Comparison of ENCODE assay signal across 25 cellular contexts in genomic region chr3:130543322-130543721, GRCh38. TPM values are rescaled to one million over a fixed set of nuclear protein-coding genes. Genes with fewer than 3 reads are reported as not detected.
"Had no signal": no experiment of that assay in that cellular context is flagged by ENCODE, and none has a peak within 500 bp of the region (broad histone marks: within the 10 kb centered on the region; RNA-seq: fewer than 3 reads in every experiment).

No MANE protein-coding gene starts in this region.

- H3K27ac ChIP-seq: breast epithelium, colonic mucosa, dorsolateral prefrontal cortex, esophagus squamous epithelium, gastrocnemius medialis, sigmoid colon had no signal

- DNase-seq: activated CD4-positive, alpha-beta T cell treated with anti-CD3 and anti-CD28 coated beads for 4 hours; activated CD4-positive, alpha-beta T cell treated with anti-CD3 and anti-CD28 coated beads, Interleukin-2, amount 50 U/mL, for 48 hours; activated CD4-positive, CD25-positive, alpha-beta regulatory T cell; activated CD8-positive, alpha-beta memory T cell treated with anti-CD3 and anti-CD28 coated beads, Interleukin-2, amount 50 U/mL, for 48 hours; activated naive CD4-positive, alpha-beta T cell treated with Interleukin-2 at 50 U/mL for 16 hours; activated naive CD8-positive, alpha-beta T cell treated with anti-CD3 and anti-CD28 coated beads for 36 hours; activated T-cell treated with anti-CD3 and anti-CD28 coated beads, Interleukin-2, amount 50 U/mL, for 4 hours; colonic mucosa; dorsolateral prefrontal cortex; effector memory CD8-positive, alpha-beta T cell; esophagus squamous epithelium; gastrocnemius medialis; hypothalamus; left ventricle myocardium superior; mammary epithelial cell; natural killer cell; retina; sigmoid colon; stimulated activated CD4-positive, alpha-beta T cell treated with anti-CD3 and anti-CD28 coated beads, Interleukin-15, amount 100 ng/mL, for 24 hours had no signal

- FAIRE-seq: endothelial cell of umbilical vein, islet of Langerhans had no signal

- H3K4me1 ChIP-seq: breast epithelium, colonic mucosa, esophagus squamous epithelium, gastrocnemius medialis had no signal

- H3K36me3 ChIP-seq: breast epithelium, colonic mucosa, esophagus squamous epithelium, gastrocnemius medialis, sigmoid colon had no signal

- H3K4me2 ChIP-seq: smooth muscle cell had no signal

- H3K9me3 ChIP-seq: breast epithelium, colonic mucosa, esophagus squamous epithelium, gastrocnemius medialis, sigmoid colon had no signal

- H3K4me3 ChIP-seq: breast epithelium, colonic mucosa, dorsolateral prefrontal cortex, esophagus squamous epithelium, gastrocnemius medialis, sigmoid colon, smooth muscle cell had no signal

- ATAC-seq: activated T-cell treated with anti-CD3 and anti-CD28 coated beads, Interleukin-2, amount 50 U/mL, for 4 hours; effector memory CD8-positive, alpha-beta T cell; gastrocnemius medialis; left ventricle myocardium superior; natural killer cell; stimulated activated memory B cell treated with anti-CD40 and anti-IgM and Interleukin-4, amounts not matched to agents 10 μg/mL and 1 μg/mL and 100 μg/mL, for 72 hours had no signal

- H3K27me3 ChIP-seq: breast epithelium, colonic mucosa, esophagus squamous epithelium, gastrocnemius medialis, sigmoid colon had no signal

RNA-seq across cellular contexts. Expression of gene COL6A6, which starts 26.3 kb away (rescaled TPM):
- total RNA-seq: activated CD8-positive, alpha-beta memory T cell treated with anti-CD3 and anti-CD28 coated beads for 36 hours; activated naive CD8-positive, alpha-beta T cell treated with anti-CD3 and anti-CD28 coated beads for 36 hours; activated T-cell treated with anti-CD3 and anti-CD28 coated beads, Interleukin-2, amount 50 U/mL, for 4 hours; colonic mucosa; endothelial cell of umbilical vein; mammary epithelial cell; natural killer cell had no signal
- polyA plus RNA-seq: endothelial cell of umbilical vein, mammary epithelial cell had no signal
